19 cellular contexts compared by ENCODE assay signal in the genomic region with DNA sequence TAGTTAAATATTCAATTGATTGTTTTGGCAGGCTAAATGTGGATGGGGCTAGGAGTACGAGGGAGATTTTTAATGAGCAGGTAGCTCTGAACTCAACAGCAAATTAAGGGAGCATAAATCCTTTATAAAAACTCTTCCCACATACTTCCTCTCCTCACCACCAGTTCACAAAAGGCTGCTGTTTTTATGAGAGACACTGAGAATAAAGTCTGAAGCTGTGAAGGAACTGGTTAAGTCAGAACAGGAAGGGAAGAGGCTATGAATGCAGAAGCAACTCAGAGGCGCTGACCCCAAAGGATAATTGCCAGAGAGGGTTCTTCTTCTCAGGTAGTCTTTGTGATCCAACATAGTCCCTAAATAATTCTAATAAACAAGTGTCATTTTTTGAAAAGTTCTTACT.
"Had no signal": no experiment of that assay in that cellular context is flagged by ENCODE, and none has a peak within 500 bp of the region (broad histone marks: within the 10 kb centered on the region; RNA-seq: fewer than 3 reads in every experiment).

No MANE protein-coding gene starts in this region.

- ATAC-seq: activated CD8-positive, alpha-beta memory T cell treated with anti-CD3 and anti-CD28 coated beads, Interleukin-2, amount 10 ng/mL, durations not matched to agents 7 days and 5 days; left lobe of liver; natural killer cell treated with Interleukin-12 subunit alpha and Interleukin-12 subunit beta and Interleukin-15 and Interleukin-18, amount 100 ng/mL, for 72 hours had no signal

- H3K9me3 Mint-ChIP-seq: activated B cell treated with CpG ODN at 0.5 μM for 24 hours had no signal

- H3K4me3 Mint-ChIP-seq: activated B cell treated with CpG ODN at 0.5 μM for 24 hours; activated CD4-positive, alpha-beta memory T cell treated with anti-CD3 and anti-CD28 coated beads, Interleukin-2, amount 10 ng/mL, durations not matched to agents 7 days and 5 days; activated CD8-positive, alpha-beta memory T cell treated with anti-CD3 and anti-CD28 coated beads, Interleukin-2, amount 10 ng/mL, durations not matched to agents 7 days and 5 days; activated naive CD8-positive, alpha-beta T cell; mesothelial cell of epicardium; natural killer cell treated with Interleukin-12 subunit alpha and Interleukin-12 subunit beta and Interleukin-15 and Interleukin-18, amount 100 ng/mL, for 72 hours; T-helper 2 cell treated with Interferon-gamma antibody and Interleukin-4, amounts not matched to agents 5 μg/mL and 100 μg/mL, for 36 hours had no signal

- H3K27ac Mint-ChIP-seq: activated B cell treated with CpG ODN at 0.5 μM for 24 hours; activated CD4-positive, alpha-beta memory T cell treated with anti-CD3 and anti-CD28 coated beads, Interleukin-2, amount 10 ng/mL, durations not matched to agents 7 days and 5 days; activated CD8-positive, alpha-beta memory T cell treated with anti-CD3 and anti-CD28 coated beads, Interleukin-2, amount 10 ng/mL, durations not matched to agents 7 days and 5 days; activated naive CD8-positive, alpha-beta T cell; mesothelial cell of epicardium; natural killer cell treated with Interleukin-12 subunit alpha and Interleukin-12 subunit beta and Interleukin-15 and Interleukin-18, amount 100 ng/mL, for 72 hours; progenitor cell of endocrine pancreas; T-helper 2 cell treated with Interferon-gamma antibody and Interleukin-4, amounts not matched to agents 5 μg/mL and 100 μg/mL, for 36 hours had no signal

- FAIRE-seq: keratinocyte, TTC549 had no signal

- DNase-seq: activated B cell treated with CpG ODN at 0.5 μM for 24 hours; activated CD4-positive, alpha-beta memory T cell treated with anti-CD3 and anti-CD28 coated beads, Interleukin-2, amount 10 ng/mL, durations not matched to agents 7 days and 5 days; activated CD4-positive, alpha-beta T cell treated with anti-CD3 and anti-CD28 coated beads for 48 hours; activated CD8-positive, alpha-beta memory T cell treated with anti-CD3 and anti-CD28 coated beads, Interleukin-2, amount 10 ng/mL, durations not matched to agents 7 days and 5 days; amniotic stem cell; dermis blood vessel endothelial cell; foreskin fibroblast; hypothalamus; occipital lobe; stimulated activated naive CD4-positive, alpha-beta T cell had no signal

- H3K4me1 Mint-ChIP-seq: activated CD4-positive, alpha-beta memory T cell treated with anti-CD3 and anti-CD28 coated beads, Interleukin-2, amount 10 ng/mL, durations not matched to agents 7 days and 5 days; activated CD8-positive, alpha-beta memory T cell treated with anti-CD3 and anti-CD28 coated beads, Interleukin-2, amount 10 ng/mL, durations not matched to agents 7 days and 5 days; mesothelial cell of epicardium had no signal

- H3K36me3 Mint-ChIP-seq: activated CD8-positive, alpha-beta memory T cell treated with anti-CD3 and anti-CD28 coated beads, Interleukin-2, amount 10 ng/mL, durations not matched to agents 7 days and 5 days; activated naive CD8-positive, alpha-beta T cell; mesothelial cell of epicardium had no signal

- H3K27ac ChIP-seq: epithelial cell of prostate had no signal
